In genomic region chr13:36919833-36920611, GRCh38 we compare ENCODE assay signal across 8 cellular contexts. TPM values are rescaled to one million over a fixed set of nuclear protein-coding genes. Genes with fewer than 3 reads are reported as not detected.
DNase-seq lines count a peak whose midpoint lies in the region; ATAC-seq and TF ChIP-seq lines count a peak whose summit lies in the region.

Gene SMAD9, minus strand, starts transcription at chr13:36920238. Its CDS starts 40,549 bp downstream, at chr13:36879689.

- no peak within 1 kb of the TSS for H3K27ac ChIP-seq in CD8-positive, alpha-beta memory T cell (ENCODE audit: low read depth, low read length)
- H3K27ac ChIP-seq in HUES64 (ENCODE audit: low read depth, low read length) (no peak within 1 kb of the TSS), left lung (peak within 1 kb of the TSS; percentile 58 to 61)

- POLR2A ChIA-PET in CD8-positive, alpha-beta memory T cell (lab: Charles Lee) = no interaction called here

- H3K27ac Mint-ChIP-seq in CD8-positive, alpha-beta memory T cell = peak within 1 kb of the TSS in 2 of 8 donors; percentile 12 to 17

- no peaks in the 10 kb centered on the region for H3K4me1 ChIP-seq in CD8-positive, alpha-beta memory T cell (ENCODE audit: insufficient read depth, low read length)
- H3K4me1 ChIP-seq in HUES64 (ENCODE audit: insufficient read depth, low read length) (0 out of 2 replicates have a peak, but pooled peaks cover 10% of the 10 kb centered on the region), left lung (peaks cover 0 to 4% of the 10 kb centered on the region in 2 donors)

- peaks cover 6 to 12% (median 6%) of the 10 kb centered on the region in 3 donors for H3K4me1 Mint-ChIP-seq in CD8-positive, alpha-beta memory T cell

- ATAC-seq in GM19372 (IDR thresholded peaks at IDR 0.05; ENCODE audit: low read depth, unreplicated experiment) = peak; percentile 81
- ATAC-seq in left lung = peak; percentile 74
- ATAC-seq in stimulated activated naive CD8-positive, alpha-beta T cell treated with anti-CD3 and anti-CD28 coated beads, Interleukin-15, Interleukin-2, amounts not matched to agents 100 U/mL and 50 U/mL, for 24 hours = peak; percentile 63
- ATAC-seq in GM21737 (IDR thresholded peaks at IDR 0.05; ENCODE audit: unreplicated experiment) = no peak

- no peaks in the 10 kb centered on the region for H3K36me3 Mint-ChIP-seq in CD8-positive, alpha-beta memory T cell

- H3K36me3 ChIP-seq in CD8-positive, alpha-beta memory T cell (ENCODE audit: insufficient read depth, low read length) = no peaks in the 10 kb centered on the region
- H3K36me3 ChIP-seq in HUES64 (ENCODE audit: insufficient read depth, low read length) (no peaks in the 10 kb centered on the region), left lung (no peaks in the 10 kb centered on the region)

- peak within 1 kb of the TSS; percentile 19; the same call in 1 of the 2 replicates for H3K9ac ChIP-seq in HUES64 (ENCODE audit: low read depth, low read length)

- in situ Hi-C loops in SK-MEL-5 (cut with HindIII; ENCODE audit: low pct_unique_long_range_greater_than_20kb, low sequenced_read_pairs) = no loop called here

- CTCF ChIA-PET in CD8-positive, alpha-beta memory T cell (lab: Charles Lee) = no interaction called here

- H3K4me3 Mint-ChIP-seq in CD8-positive, alpha-beta memory T cell = peak within 1 kb of the TSS; percentile 58 to 84 (median 71)

- WGBS in HUES64 = under 1% methylated on average over 98 of the region's 102 CpGs

- no peak within 1 kb of the TSS for H3K4me3 ChIP-seq in CD8-positive, alpha-beta memory T cell (ENCODE audit: low read length)
- H3K4me3 ChIP-seq in HUES64 (ENCODE audit: low read length) (peak within 1 kb of the TSS; percentile 74), left lung (peak within 1 kb of the TSS; percentile 44 to 49)

- intact Hi-C loops in left lung (cut with DNase I) = no loop called here

- peaks cover 9% of the 10 kb centered on the region for H3K27me3 ChIP-seq in CD8-positive, alpha-beta memory T cell (ENCODE audit: insufficient read depth, low read length, poor library complexity, severe bottlenecking)
- H3K27me3 ChIP-seq in HUES64 (ENCODE audit: insufficient read depth, low read length) = peaks cover 53% of the 10 kb centered on the region
- H3K27me3 ChIP-seq in left lung = peaks cover 0 to 52% of the 10 kb centered on the region in 2 donors

- no peaks in the 10 kb centered on the region for H3K9me3 Mint-ChIP-seq in CD8-positive, alpha-beta memory T cell

- no peak for TF ChIP-seq CTCF in left lung (IDR thresholded peaks at IDR 0.05)

- no peak for DNase-seq in CD8-positive, alpha-beta memory T cell
- DNase-seq in SK-MEL-5 (ENCODE audit: low read depth, low spot score) (peak; percentile 63), dermis blood vessel endothelial cell (peak; percentile 83), left lung (peak; percentile 67 to 84)
- DNase-seq in stimulated activated naive CD8-positive, alpha-beta T cell treated with anti-CD3 and anti-CD28 coated beads, Interleukin-15, Interleukin-2, amounts not matched to agents 100 U/mL and 50 U/mL, for 24 hours = peak; percentile 33

- H3K27me3 Mint-ChIP-seq in CD8-positive, alpha-beta memory T cell = peaks cover 23 to 75% of the 10 kb centered on the region in 2 donors

- no peaks in the 10 kb centered on the region for H3K9me3 ChIP-seq in CD8-positive, alpha-beta memory T cell (ENCODE audit: low read length)
- H3K9me3 ChIP-seq in HUES64 (ENCODE audit: insufficient read depth, low read depth, low read length) (no peaks in the 10 kb centered on the region), left lung (no peaks in the 10 kb centered on the region)

RNA-seq across cellular contexts. Expression of gene SMAD9, which starts in this region (rescaled TPM):
- not detected for total RNA-seq in CD8-positive, alpha-beta memory T cell
- not detected for polyA plus RNA-seq in CD8-positive, alpha-beta memory T cell
- 0.80 TPM for polyA plus RNA-seq in HUES64 (2013, experiment 1 of 2)
- polyA plus RNA-seq in HUES64 (2013, experiment 2 of 2) = 1.2 TPM
- total RNA-seq in SK-MEL-5 (2014; rRNA removed; shearing (Covaris generic)) = 6.9 and 8.6 TPM in 2 replicates
- 6.7 and 11.2 TPM in 2 replicates for polyA plus RNA-seq in SK-MEL-5 (2015; cell fraction: cytosol; rRNA removed)
- polyA plus RNA-seq in SK-MEL-5 (2015; cell fraction: nucleus; rRNA removed) = 6.9 and 7.7 TPM in 2 replicates
- total RNA-seq in dermis blood vessel endothelial cell (11.1 and 24.9 TPM in 2 replicates), left lung (1 to 10 TPM; 9.2 to 9.4 TPM)

Comparison
In these comparisons a context has a peak if more than half of its experiments do, and no peak if none do; other contexts are left out.
1. DNase-seq: peak in SK-MEL-5 (single experiment), dermis blood vessel endothelial cell (single experiment), left lung (2 of 2) and stimulated activated naive CD8-positive, alpha-beta T cell treated with anti-CD3 and anti-CD28 coated beads, Interleukin-15, Interleukin-2, amounts not matched to agents 100 U/mL and 50 U/mL, for 24 hours (single experiment); none in CD8-positive, alpha-beta memory T cell (0 of 5).
2. H3K27ac ChIP-seq: peak in left lung (2 of 2); none in CD8-positive, alpha-beta memory T cell (single experiment) and HUES64 (single experiment).